15 cellular contexts compared by ENCODE assay signal in genomic region chr1:31038360-31038759, GRCh38. TPM values are rescaled to one million over a fixed set of nuclear protein-coding genes. Genes with fewer than 3 reads are reported as not detected.
DNase-seq lines count a peak whose midpoint lies in the region; ATAC-seq, FAIRE-seq and TF ChIP-seq lines count a peak whose summit lies in the region.
"Had no signal": no experiment of that assay in that cellular context is flagged by ENCODE, and none has a peak within 500 bp of the region (broad histone marks: within the 10 kb centered on the region; RNA-seq: fewer than 3 reads in every experiment).

No MANE protein-coding gene starts in this region.

- H3K9me3 ChIP-seq in GM23248 (ENCODE audit: low read depth) (no peaks in the 10 kb centered on the region), K562 (replicated peaks; ENCODE audit: control insufficient read depth, insufficient read depth, low read depth, low read length) (no peaks in the 10 kb centered on the region)
- H3K9me3 ChIP-seq: uterus had no signal

- H3K9ac ChIP-seq in GM23248: no peak overlapping the region
- H3K9ac ChIP-seq in K562 (ENCODE audit: insufficient read depth in 1 of 2, low read depth in 2 of 2, low read length in 2 of 2): no peak overlapping the region

- TF ChIP-seq POLR2A in K562 (conservative IDR thresholded peaks at IDR 0.05): no peak

- H3K36me3 ChIP-seq in GM23248 (ENCODE audit: low read depth) (peaks cover 8% of the 10 kb centered on the region; the same call in 1 of the 2 replicates), K562 (ENCODE audit: control insufficient read depth, insufficient read depth, low read length) (peaks cover 63% of the 10 kb centered on the region)
- H3K36me3 ChIP-seq: uterus had no signal

- no peaks in the 10 kb centered on the region for H3K9me1 ChIP-seq in K562 (ENCODE audit: control insufficient read depth, insufficient read depth, low read length)

- peak overlapping the region; percentile 45 for H3K27ac ChIP-seq in GM23248
- H3K27ac ChIP-seq in K562 (ENCODE audit: extremely low read depth, low read depth, low read length): 0 out of 3 replicates have a peak overlapping the region, but pooled peaks have one; percentile 23
- H3K27ac ChIP-seq in RWPE1: no peak overlapping the region
- H3K27ac ChIP-seq: uterus had no signal

- H3K79me2 ChIP-seq in GM23248 (ENCODE audit: insufficient read depth) (peaks cover 100% of the 10 kb centered on the region), K562 (ENCODE audit: control insufficient read depth, insufficient read depth, low read length) (peaks cover 99% of the 10 kb centered on the region)

- intact Hi-C loops in K562 (cut with micrococcal nuclease): no loop called here

- WGBS in GM23248 (ENCODE audit: low coverage in 1 of 2, low lambda C conversion rate in 2 of 2, missing lambda C conversion rate in 2 of 2), 2 experiments: 69 to 74% methylated on average over 5 of the region's 5 CpGs
- 73% methylated on average over 5 of the region's 5 CpGs for WGBS in K562 (ENCODE audit: insufficient coverage, low coverage, missing lambda C conversion rate)

- no peak for TF ChIP-seq CTCF in AG04449 (IDR thresholded peaks at IDR 0.05; ENCODE audit: insufficient read depth, low read length, missing control alignments)
- no peak for TF ChIP-seq CTCF in K562 (IDR thresholded peaks at IDR 0.05 in 2 of 3, conservative IDR thresholded peaks at IDR 0.05 in 1 of 3; ENCODE audit: insufficient read depth in 2 of 3, low read depth in 1 of 3, low read length in 3 of 3)
- no peak for TF ChIP-seq CTCF in RWPE1 (conservative IDR thresholded peaks at IDR 0.05; ENCODE audit: low read depth)

- H3K9me2 ChIP-seq in GM23248 (ENCODE audit: insufficient read depth): no peaks in the 10 kb centered on the region

- H3F3A ChIP-seq in GM23248 (ENCODE audit: insufficient read depth): peaks cover 56% of the 10 kb centered on the region

- H2AFZ ChIP-seq in GM23248: no peak overlapping the region
- H2AFZ ChIP-seq in K562 (ENCODE audit: low read depth, low read length): no peak overlapping the region

- H3K4me1 ChIP-seq in GM23248 (ENCODE audit: insufficient read depth) (peaks cover 55% of the 10 kb centered on the region), K562 (replicated peaks in 1 of 2; ENCODE audit: control insufficient read depth in 2 of 2, insufficient read depth in 2 of 2, low read length in 2 of 2) (peaks cover 3 to 4% of the 10 kb centered on the region in 2 experiments; a peak in 4 of 5 replicates)
- H3K4me1 ChIP-seq: uterus had no signal

- no peak for TF ChIP-seq RAD21 in K562 (CRISPR knock-in tag; conservative IDR thresholded peaks at IDR 0.05 in 1 of 2, IDR thresholded peaks at IDR 0.05 in 1 of 2)

- DNase-seq in AG04449 (ENCODE audit: low read depth, low spot score): peak; percentile 51
- peak; percentile 78 for DNase-seq in GM23248
- no peak for DNase-seq in K562 (ENCODE audit: extremely low read depth in 1 of 4, low spot score in 3 of 4)
- peak; percentile 90 for DNase-seq in iris pigment epithelial cell (ENCODE audit: low read depth)
- DNase-seq in T-helper 1 cell: no peak
- no peak for DNase-seq in stimulated activated naive CD4-positive, alpha-beta T cell (lab: John Stamatoyannopoulos, UW)
- no peak for DNase-seq in RWPE1 (ENCODE audit: low spot score)
- DNase-seq: activated naive CD4-positive, alpha-beta T cell treated with anti-CD3 and anti-CD28 coated beads, Interleukin-2, amount 10 ng/mL, durations not matched to agents 7 days and 5 days; foreskin melanocyte; H9; NCI-H2029; stimulated activated CD4-positive, alpha-beta T cell treated with anti-CD3 and anti-CD28 coated beads, Interleukin-2, amount 100 ng/mL, for 48 hours; uterus had no signal

- no peak for TF ChIP-seq EP300 in K562 (IDR thresholded peaks at IDR 0.05; ENCODE audit: low read length)

- no peak for ATAC-seq in K562
- no peak for ATAC-seq in GM21619 (IDR thresholded peaks at IDR 0.05; ENCODE audit: unreplicated experiment)

- no peak for FAIRE-seq in K562 (lab: Jason Lieb, UNC)
- FAIRE-seq: islet of Langerhans had no signal

- POLR2A ChIA-PET in AG04449 (lab: Yijun Ruan, JAX): no interaction called here
- POLR2A ChIA-PET in K562 (lab: Yijun Ruan, JAX): interaction anchor here (0.6 to 4.3 kb wide), 4 partner anchors 14 to 31 kb away, joined by 3 to 20 read pairs (median 4); partner anchors contain the start of gene PUM1
- POLR2A ChIA-PET in RWPE1 (lab: Yijun Ruan, JAX; ENCODE audit: low non-redundant PET): no interaction called here

- H4K20me1 ChIP-seq in GM23248 (ENCODE audit: insufficient read depth) (peaks cover 30% of the 10 kb centered on the region; the same call in 1 of the 2 replicates), K562 (replicated peaks; ENCODE audit: control insufficient read depth, insufficient read depth, low read length) (peaks cover 61% of the 10 kb centered on the region)

- H3K27me3 ChIP-seq in GM23248 (replicated peaks; ENCODE audit: insufficient read depth) (no peaks in the 10 kb centered on the region), K562 (ENCODE audit: control insufficient read depth in 2 of 2, insufficient read depth in 2 of 2, low read length in 2 of 2) (no peaks in the 10 kb centered on the region)
- H3K27me3 ChIP-seq: uterus had no signal

- no peak overlapping the region for H3K4me3 ChIP-seq in AG04449 (ENCODE audit: low read depth, low read length)
- 0 out of 2 replicates have a peak overlapping the region, but pooled peaks have one; percentile 22 for H3K4me3 ChIP-seq in GM23248
- H3K4me3 ChIP-seq in K562: no peak overlapping the region
- H3K4me3 ChIP-seq: uterus had no signal

- H3K4me2 ChIP-seq in GM23248 (ENCODE audit: unreplicated experiment) (peak overlapping the region; percentile 55), K562 (ENCODE audit: insufficient read depth, low read length) (no peak overlapping the region)

- in situ Hi-C loops in GM23248 (cut with MboI) (no loop called here), K562 (cut with MboI) (no loop called here)

- BruUV-seq in K562 (replicated peaks; lab: Mats Ljungman, UMichigan): no TSS peak

- CTCF ChIA-PET in AG04449 (lab: Yijun Ruan, JAX) (no interaction called here), K562 (lab: Yijun Ruan, JAX; ENCODE audit: low intra/inter-chr PET ratio) (no interaction called here), RWPE1 (lab: Yijun Ruan, JAX) (interaction anchor here (0.6 kb wide), 1 partner anchor 206 kb away, joined by 4 read pairs; no protein-coding TSS in a partner anchor)

TF ChIP-seq in K562, 482 proteins besides CTCF, POLR2A, EP300 and RAD21 (continues in another document):
- TF ChIP-seq ZNF282 (CRISPR knock-in tag; IDR thresholded peaks at IDR 0.05) (no peak), ARID3B (CRISPR knock-in tag; IDR thresholded peaks at IDR 0.05; ENCODE audit: borderline replicate concordance) (no peak), ZNF644 (tag; IDR thresholded peaks at IDR 0.05; ENCODE audit: low read depth) (no peak), PHF20 (IDR thresholded peaks at IDR 0.05; ENCODE audit: partially characterized antibody) (no peak), JUNB (CRISPR knock-in tag; conservative IDR thresholded peaks at IDR 0.05) (no peak), TCF15 (CRISPR knock-in tag; IDR thresholded peaks at IDR 0.05) (no peak), ZNF239 (CRISPR knock-in tag; IDR thresholded peaks at IDR 0.05) (no peak), NFRKB (IDR thresholded peaks at IDR 0.05; ENCODE audit: low read depth) (no peak), MBD2 (IDR thresholded peaks at IDR 0.05; ENCODE audit: borderline replicate concordance, low read depth) (no peak)

RNA-seq across cellular contexts. Expression of gene PUM1, which starts 27.2 kb away (rescaled TPM):
- total RNA-seq in GM23248 (2014; rRNA removed; shearing (Covaris generic)): 46.3 and 63.4 TPM in 2 replicates
- polyA plus RNA-seq in GM23248 (2016; fragmentation: Nextera tagmentation; extraction: Ambion mirVana) (45.7 and 49.5 TPM in 2 replicates), K562 (2011; rRNA removed) (55.7 and 64.3 TPM in 2 replicates), K562 (2014; fragmentation: Illumina TruSeq; extraction: Trizol) (52.1 and 60.9 TPM in 2 replicates), K562 (2014; fragmentation: Nextera tagmentation; extraction: Ambion mirVana) (10 to 100 TPM; 37.7 to 43.8 TPM), K562 (2014; rRNA removed) (46.4 and 49.5 TPM in 2 replicates)
- 260 and 263 TPM in 2 replicates for total RNA-seq in K562 (2011; cell fraction: chromatin; rRNA removed; ENCODE audit: low replicate concordance)
- total RNA-seq in K562 (2011; cell fraction: nucleolus; rRNA removed): 122 and 134 TPM in 2 replicates
- total RNA-seq in K562 (2011; cell fraction: nucleoplasm; rRNA removed): 144 and 176 TPM in 2 replicates
- total RNA-seq in K562 (2014; rRNA removed) (42.9 and 56.3 TPM in 2 replicates), K562 (2014; rRNA removed; fragmentation: Illumina TruSeq; extraction: Trizol) (60.1 and 66.4 TPM in 2 replicates), K562 (2015; rRNA removed; fragmentation: Illumina TruSeq; extraction: Trizol) (55.6 and 56.6 TPM in 2 replicates), K562 (2021) (101 and 104 TPM in 2 replicates)
- polyA plus RNA-seq in K562 (2011; cell fraction: cytosol; rRNA removed): 84.5 and 95.2 TPM in 2 replicates
- polyA plus RNA-seq in K562 (2011; cell fraction: nucleus; rRNA removed): 131 and 181 TPM in 2 replicates
- 60.3 and 92.8 TPM in 2 replicates for polyA plus RNA-seq in K562 (2012)
- 300 and 362 TPM in 2 replicates for polyA minus RNA-seq in K562 (2011; rRNA and poly(A)+ RNA removed)
- polyA minus RNA-seq in K562 (2011; cell fraction: cytosol; rRNA and poly(A)+ RNA removed): 93.9 and 117 TPM in 2 replicates
- polyA minus RNA-seq in K562 (2011; cell fraction: nucleus; rRNA and poly(A)+ RNA removed): 116 and 133 TPM in 2 replicates

Comparison
In these comparisons a context has a peak if more than half of its experiments do, and no peak if none do; other contexts are left out.
1. DNase-seq: peak in AG04449 (single experiment), GM23248 (single experiment) and iris pigment epithelial cell (single experiment); none in K562 (0 of 4), T-helper 1 cell (0 of 5), stimulated activated naive CD4-positive, alpha-beta T cell (0 of 6) and RWPE1 (single experiment).